In the genomic region with DNA sequence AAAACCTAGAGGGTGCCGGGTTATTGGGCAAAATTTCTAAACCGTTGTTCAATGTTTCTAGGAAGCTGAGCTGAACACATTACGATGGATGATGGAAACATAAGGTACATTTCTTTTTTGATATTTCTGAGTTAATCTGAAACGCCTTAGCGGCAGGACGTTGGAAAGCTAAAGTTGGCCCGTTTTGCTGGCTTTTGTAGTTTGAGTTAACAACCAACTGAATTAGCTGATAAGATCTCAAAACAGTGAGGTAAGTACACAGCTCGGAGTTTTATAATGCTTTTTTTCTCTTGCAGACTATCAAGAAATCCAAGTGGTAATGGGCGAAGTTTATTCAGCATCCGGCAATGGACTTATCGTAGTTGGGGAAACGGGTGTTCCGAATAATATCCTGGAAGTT, we compare ENCODE assay signal across 8 cellular contexts.
DNase-seq lines count a peak whose midpoint lies in the region; ATAC-seq and TF ChIP-seq lines count a peak whose summit lies in the region.

No MANE protein-coding gene starts in this region.

- H3K4me3 ChIP-seq in cardiac muscle cell = peak overlapping the region; percentile 70
- H3K4me3 ChIP-seq in body of pancreas = peak overlapping the region; percentile 73 to 94
- peak overlapping the region; percentile 70 for H3K4me3 ChIP-seq in urinary bladder (ENCODE audit: low read depth, low read length)

- H3K27me3 ChIP-seq in cardiac muscle cell (no peaks in the 10 kb centered on the region), body of pancreas (no peaks in the 10 kb centered on the region)

- DNase-seq in cardiac muscle cell (ENCODE audit: low read depth in 1 of 2, low spot score in 1 of 2) (no peak), cardiac septum (ENCODE audit: low spot score) (no peak), body of pancreas (no peak), lung microvascular endothelial cell (ENCODE audit: low read depth in 2 of 2) (peak; percentile 7 to 24), SIG-M5 treated with dmso at 0.1 percent for 504 hours (lab: John Stamatoyannopoulos, UW; ENCODE audit: unreplicated experiment) (no peak), NCI-H1417 treated with DMSO at 0.1 percent for 48 hours (lab: John Stamatoyannopoulos, UW) (no peak)

- H3K27ac ChIP-seq in cardiac muscle cell = peak overlapping the region; percentile 63
- H3K27ac ChIP-seq in body of pancreas = peak overlapping the region; percentile 94 to 97 (median 97)
- peak overlapping the region; percentile 75 for H3K27ac ChIP-seq in urinary bladder (ENCODE audit: low read depth)

- no peaks in the 10 kb centered on the region for H3K9me3 ChIP-seq in cardiac muscle cell (ENCODE audit: low read depth)
- no peaks in the 10 kb centered on the region for H3K9me3 ChIP-seq in body of pancreas

- H3K4me1 ChIP-seq in cardiac muscle cell (ENCODE audit: low read depth) = no peaks in the 10 kb centered on the region
- peaks cover 54% of the 10 kb centered on the region for H3K4me1 ChIP-seq in body of pancreas
- no peaks in the 10 kb centered on the region for H3K4me1 ChIP-seq in urinary bladder (ENCODE audit: insufficient read depth)

- TF ChIP-seq CTCF in cardiac muscle cell (IDR thresholded peaks at IDR 0.05; ENCODE audit: low read depth, low read length) (no peak), body of pancreas (IDR thresholded peaks at IDR 0.05) (no peak)

- H3K36me3 ChIP-seq in cardiac muscle cell = no peaks in the 10 kb centered on the region
- no peaks in the 10 kb centered on the region for H3K36me3 ChIP-seq in body of pancreas (replicated peaks in 1 of 2; ENCODE audit: insufficient read depth in 1 of 2, low read depth in 2 of 2)
- peaks cover 2% of the 10 kb centered on the region for H3K36me3 ChIP-seq in urinary bladder (ENCODE audit: insufficient read depth)

- intact Hi-C loops in cardiac septum (cut with DNase I) (no loop called here), body of pancreas (cut with DNase I) (no loop called here)

- no peak for TF ChIP-seq POLR2A in body of pancreas (IDR thresholded peaks at IDR 0.05)

- ATAC-seq in body of pancreas (no peak), GM19463 (IDR thresholded peaks at IDR 0.05; ENCODE audit: unreplicated experiment) (no peak)

- WGBS in body of pancreas, 2 donors = 0 to 1% methylated on average over 13 of the region's 13 CpGs
- WGBS in urinary bladder = 9% methylated on average over 13 of the region's 13 CpGs

Comparison
In these comparisons a context has a peak if more than half of its experiments do, and no peak if none do; other contexts are left out.
1. DNase-seq: peak in lung microvascular endothelial cell (2 of 2); none in cardiac muscle cell (0 of 2), cardiac septum (single experiment), body of pancreas (0 of 4), SIG-M5 treated with dmso at 0.1 percent for 504 hours (single experiment) and NCI-H1417 treated with DMSO at 0.1 percent for 48 hours (single experiment).
2. Peak in every context shown above with its lines, with median percentiles within 50 percentile points of each other: H3K27ac ChIP-seq and H3K4me3 ChIP-seq.